Comparison of ENCODE assay signal across 21 cellular contexts in genomic region chr13:31114641-31115040, GRCh38.
"Had no signal": no experiment of that assay in that cellular context is flagged by ENCODE, and none has a peak within 500 bp of the region (broad histone marks: within the 10 kb centered on the region; RNA-seq: fewer than 3 reads in every experiment).

No MANE protein-coding gene starts in this region.

- H3K9me3 Mint-ChIP-seq: mesothelial cell of epicardium, naive B cell had no signal

- H3K36me3 Mint-ChIP-seq: mesothelial cell of epicardium, naive B cell had no signal

- H3K4me3 Mint-ChIP-seq: mesothelial cell of epicardium, naive B cell had no signal

- H3K4me3 ChIP-seq: colonic mucosa, dorsolateral prefrontal cortex, esophagus muscularis mucosa, gastrocnemius medialis, heart right ventricle, left lung, lower lobe of right lung, mucosa of descending colon had no signal

- H3K36me3 ChIP-seq: colonic mucosa, esophagus muscularis mucosa, gastrocnemius medialis, heart right ventricle, left lung, lower lobe of right lung had no signal

- H3K4me1 Mint-ChIP-seq: mesothelial cell of epicardium, naive B cell had no signal

- H3K27ac ChIP-seq: colonic mucosa, dorsolateral prefrontal cortex, esophagus muscularis mucosa, gastrocnemius medialis, heart right ventricle, left lung, lower lobe of right lung had no signal

- H3K4me1 ChIP-seq: colonic mucosa, esophagus muscularis mucosa, gastrocnemius medialis, heart right ventricle, left lung, lower lobe of right lung had no signal

- H3K27ac Mint-ChIP-seq: mesothelial cell of epicardium, naive B cell had no signal

- H3K27me3 ChIP-seq: colonic mucosa had no signal

- DNase-seq: colonic mucosa; dermis blood vessel endothelial cell; dorsolateral prefrontal cortex; effector CD4-positive, alpha-beta T cell; effector memory CD4-positive, alpha-beta T cell; foreskin fibroblast; foreskin melanocyte; gastrocnemius medialis; glutamatergic neuron; head of caudate nucleus; heart right ventricle; hippocampal formation; left cardiac atrium; left lung; left ventricle myocardium superior; lower lobe of right lung; mesenchymal stem cell; mucosa of descending colon; naive B cell had no signal

- H3K9me3 ChIP-seq: colonic mucosa, esophagus muscularis mucosa, gastrocnemius medialis, heart right ventricle, left lung, lower lobe of right lung, mucosa of descending colon had no signal
